Comparison of ENCODE assay signal across 21 cellular contexts in the genomic region with DNA sequence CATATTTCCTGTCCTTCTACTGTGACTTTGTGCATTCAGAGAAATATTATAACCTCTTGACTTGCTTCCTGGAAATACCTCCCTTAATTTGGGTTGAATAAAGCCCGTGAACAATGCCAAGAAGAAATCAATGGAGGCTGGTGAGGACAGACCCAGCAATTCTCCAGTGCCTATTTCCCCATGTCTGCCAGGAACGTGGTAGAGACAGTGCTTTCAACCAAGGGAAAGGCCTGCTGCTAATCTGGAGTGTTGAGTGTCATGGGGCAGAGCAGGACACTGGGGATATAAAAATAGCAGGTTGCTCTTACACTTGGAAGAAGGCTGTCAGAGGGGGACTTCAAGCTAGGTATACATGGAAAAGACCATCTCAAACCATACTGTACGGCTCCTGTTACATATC. TPM values are rescaled to one million over a fixed set of nuclear protein-coding genes. Genes with fewer than 3 reads are reported as not detected.
DNase-seq lines count a peak whose midpoint lies in the region; ATAC-seq lines count a peak whose summit lies in the region.
"Had no signal": no experiment of that assay in that cellular context is flagged by ENCODE, and none has a peak within 500 bp of the region (broad histone marks: within the 10 kb centered on the region; RNA-seq: fewer than 3 reads in every experiment).

No MANE protein-coding gene starts in this region.

- peak overlapping the region; percentile 35 for H3K27ac ChIP-seq in substantia nigra (ENCODE audit: low read depth, low read length, poor library complexity, severe bottlenecking)
- H3K27ac ChIP-seq: GM23248 had no signal

- intact Hi-C loops in Right ventricle myocardium inferior (cut with DNase I), result loop anchor here (5.0 kb wide), 1 partner anchor 38 kb away; no protein-coding TSS in a partner anchor
- intact Hi-C loops in cardiac septum (cut with DNase I), result no loop called here
- intact Hi-C loops in left cardiac atrium (cut with DNase I), result no loop called here

- DNase-seq in Right ventricle myocardium inferior (ENCODE audit: missing footprints), result no peak
- DNase-seq in cardiac septum (ENCODE audit: low spot score), result no peak
- no peak for DNase-seq in left cardiac atrium
- DNase-seq in myocyte (ENCODE audit: low read depth), result peak; percentile 35
- peak in 1 of 49 donors; percentile 7 for DNase-seq in substantia nigra (lab: John Stamatoyannopoulos, UW)
- DNase-seq in NCI-H345 treated with DMSO at 0.1 percent for 48 hours (lab: John Stamatoyannopoulos, UW; ENCODE audit: unreplicated experiment), result no peak
- no peak for DNase-seq in activated T-cell treated with anti-CD3 and anti-CD28 coated beads, Interleukin-2, amount 50 U/mL, for 4 hours
- DNase-seq: 8988T; BE2C; CD4-positive, alpha-beta memory T cell; GM23248; HCEC 1CT; KBM-7; MV-4-11; NCI-H1417; NCI-H187 treated with DMSO at 0.1 percent for 48 hours; NCI-H446 treated with DMSO at 0.1 percent for 48 hours; NCI-H748 treated with DMSO at 0.1 percent for 48 hours; OCI-M1 had no signal

- ATAC-seq in Right ventricle myocardium inferior (peak; percentile 88), left cardiac atrium (peak; percentile 80 to 87), HG03095 (IDR thresholded peaks at IDR 0.05; ENCODE audit: unreplicated experiment) (no peak)
- ATAC-seq in activated T-cell treated with anti-CD3 and anti-CD28 coated beads, Interleukin-2, amount 50 U/mL, for 4 hours, result no peak

- H3K4me1 Mint-ChIP-seq in activated T-cell treated with anti-CD3 and anti-CD28 coated beads, Interleukin-2, amount 50 U/mL, for 4 hours (ENCODE audit: low read depth), result peaks cover 8% of the 10 kb centered on the region

- no peaks in the 10 kb centered on the region for H3K36me3 Mint-ChIP-seq in activated T-cell treated with anti-CD3 and anti-CD28 coated beads, Interleukin-2, amount 50 U/mL, for 4 hours (ENCODE audit: insufficient read depth)
- H3K36me3 Mint-ChIP-seq: CD4-positive, alpha-beta memory T cell had no signal

- H3K4me3 Mint-ChIP-seq in activated T-cell treated with anti-CD3 and anti-CD28 coated beads, Interleukin-2, amount 50 U/mL, for 4 hours, result no peak overlapping the region

- H3K27me3 Mint-ChIP-seq in activated T-cell treated with anti-CD3 and anti-CD28 coated beads, Interleukin-2, amount 50 U/mL, for 4 hours (ENCODE audit: low read depth), result no peaks in the 10 kb centered on the region
- H3K27me3 Mint-ChIP-seq: CD4-positive, alpha-beta memory T cell had no signal

- no peaks in the 10 kb centered on the region for H3K9me3 Mint-ChIP-seq in activated T-cell treated with anti-CD3 and anti-CD28 coated beads, Interleukin-2, amount 50 U/mL, for 4 hours

RNA-seq across cellular contexts. Expression of a gene that starts 19.9 kb away (rescaled TPM):
- total RNA-seq in Right ventricle myocardium inferior, result 72.0 TPM
- 33.0 TPM for total RNA-seq in cardiac septum
- 100 to 1,000 TPM in 1 of 2 donors, 10 to 100 TPM in 1; 56.2 to 119 TPM for total RNA-seq in left cardiac atrium
- 57.1 and 74.5 TPM in 2 replicates for total RNA-seq in myocyte
- 178 TPM for polyA plus RNA-seq in myocyte (2012)
- total RNA-seq in activated T-cell treated with anti-CD3 and anti-CD28 coated beads, Interleukin-2, amount 50 U/mL, for 4 hours, result 10 to 100 TPM; 14.1 to 21.6 (median 18.5) TPM

RNA-seq across cellular contexts. Expression of a gene that starts 21.8 kb away (rescaled TPM):
- total RNA-seq in Right ventricle myocardium inferior, result not detected
- total RNA-seq in cardiac septum, result not detected
- not detected for total RNA-seq in left cardiac atrium
- total RNA-seq in myocyte, result not detected in 2 replicates
- not detected for polyA plus RNA-seq in myocyte (2012)
- total RNA-seq in activated T-cell treated with anti-CD3 and anti-CD28 coated beads, Interleukin-2, amount 50 U/mL, for 4 hours, result not detected
- total RNA-seq: CD4-positive, alpha-beta memory T cell; GM23248; RPMI7951 had no signal
- polyA plus RNA-seq: CD4-positive, alpha-beta memory T cell; GM23248 had no signal

Comparison
In these comparisons a context has a peak if more than half of its experiments do, and no peak if none do; other contexts are left out.
1. ATAC-seq: peak in Right ventricle myocardium inferior (single experiment) and left cardiac atrium (2 of 2); none in activated T-cell treated with anti-CD3 and anti-CD28 coated beads, Interleukin-2, amount 50 U/mL, for 4 hours (0 of 2) and HG03095 (single experiment).